1 cellular context compared by ENCODE assay signal in the genomic region with DNA sequence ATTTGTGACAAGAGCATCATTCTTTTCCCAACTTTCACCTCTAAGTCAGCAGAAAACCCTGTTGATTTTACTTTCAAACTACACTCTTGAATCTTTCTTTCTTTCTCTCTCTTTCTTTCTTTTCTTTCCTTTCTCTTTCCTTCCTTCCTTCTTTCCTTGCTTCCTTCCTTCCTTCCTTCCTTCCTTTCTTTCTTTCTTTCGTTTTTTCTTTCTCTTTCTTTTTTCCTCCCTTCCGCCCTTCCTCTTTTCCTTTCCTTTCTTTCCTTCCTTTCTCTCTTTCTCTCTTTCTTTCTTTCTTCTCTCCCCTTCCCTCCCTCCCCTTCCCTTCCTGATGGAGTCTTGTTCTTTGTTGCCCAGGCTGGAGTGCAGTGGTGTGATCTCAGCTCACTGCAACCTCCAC.
TF ChIP-seq lines count a peak whose summit lies in the region.

No MANE protein-coding gene starts in this region.

TF ChIP-seq in HepG2, 621 proteins besides CTCF, POLR2A, EP300 and RAD21 (continued from another document):
- TF ChIP-seq, protein P1, sequence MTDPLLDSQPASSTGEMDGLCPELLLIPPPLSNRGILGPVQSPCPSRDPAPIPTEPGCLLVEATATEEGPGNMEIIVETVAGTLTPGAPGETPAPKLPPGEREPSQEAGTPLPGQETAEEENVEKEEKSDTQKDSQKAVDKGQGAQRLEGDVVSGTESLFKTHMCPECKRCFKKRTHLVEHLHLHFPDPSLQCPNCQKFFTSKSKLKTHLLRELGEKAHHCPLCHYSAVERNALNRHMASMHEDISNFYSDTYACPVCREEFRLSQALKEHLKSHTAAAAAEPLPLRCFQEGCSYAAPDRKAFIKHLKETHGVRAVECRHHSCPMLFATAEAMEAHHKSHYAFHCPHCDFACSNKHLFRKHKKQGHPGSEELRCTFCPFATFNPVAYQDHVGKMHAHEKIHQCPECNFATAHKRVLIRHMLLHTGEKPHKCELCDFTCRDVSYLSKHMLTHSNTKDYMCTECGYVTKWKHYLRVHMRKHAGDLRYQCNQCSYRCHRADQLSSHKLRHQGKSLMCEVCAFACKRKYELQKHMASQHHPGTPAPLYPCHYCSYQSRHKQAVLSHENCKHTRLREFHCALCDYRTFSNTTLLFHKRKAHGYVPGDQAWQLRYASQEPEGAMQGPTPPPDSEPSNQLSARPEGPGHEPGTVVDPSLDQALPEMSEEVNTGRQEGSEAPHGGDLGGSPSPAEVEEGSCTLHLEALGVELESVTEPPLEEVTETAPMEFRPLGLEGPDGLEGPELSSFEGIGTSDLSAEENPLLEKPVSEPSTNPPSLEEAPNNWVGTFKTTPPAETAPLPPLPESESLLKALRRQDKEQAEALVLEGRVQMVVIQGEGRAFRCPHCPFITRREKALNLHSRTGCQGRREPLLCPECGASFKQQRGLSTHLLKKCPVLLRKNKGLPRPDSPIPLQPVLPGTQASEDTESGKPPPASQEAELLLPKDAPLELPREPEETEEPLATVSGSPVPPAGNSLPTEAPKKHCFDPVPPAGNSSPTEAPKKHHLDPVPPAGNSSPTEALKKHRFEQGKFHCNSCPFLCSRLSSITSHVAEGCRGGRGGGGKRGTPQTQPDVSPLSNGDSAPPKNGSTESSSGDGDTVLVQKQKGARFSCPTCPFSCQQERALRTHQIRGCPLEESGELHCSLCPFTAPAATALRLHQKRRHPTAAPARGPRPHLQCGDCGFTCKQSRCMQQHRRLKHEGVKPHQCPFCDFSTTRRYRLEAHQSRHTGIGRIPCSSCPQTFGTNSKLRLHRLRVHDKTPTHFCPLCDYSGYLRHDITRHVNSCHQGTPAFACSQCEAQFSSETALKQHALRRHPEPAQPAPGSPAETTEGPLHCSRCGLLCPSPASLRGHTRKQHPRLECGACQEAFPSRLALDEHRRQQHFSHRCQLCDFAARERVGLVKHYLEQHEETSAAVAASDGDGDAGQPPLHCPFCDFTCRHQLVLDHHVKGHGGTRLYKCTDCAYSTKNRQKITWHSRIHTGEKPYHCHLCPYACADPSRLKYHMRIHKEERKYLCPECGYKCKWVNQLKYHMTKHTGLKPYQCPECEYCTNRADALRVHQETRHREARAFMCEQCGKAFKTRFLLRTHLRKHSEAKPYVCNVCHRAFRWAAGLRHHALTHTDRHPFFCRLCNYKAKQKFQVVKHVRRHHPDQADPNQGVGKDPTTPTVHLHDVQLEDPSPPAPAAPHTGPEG (CRISPR knock-in tag; IDR thresholded peaks at IDR 0.05) = no peak
- TF ChIP-seq NONO (IDR thresholded peaks at IDR 0.05) (0 out of 2 replicates have a peak, but pooled peaks have one; percentile 54), NONO (CRISPR knock-in tag; conservative IDR thresholded peaks at IDR 0.05) (no peak), STAG1 (CRISPR knock-in tag; IDR thresholded peaks at IDR 0.05) (no peak), MED1 (CRISPR knock-in tag; IDR thresholded peaks at IDR 0.05) (no peak), ZBTB40 (IDR thresholded peaks at IDR 0.05) (peak; percentile 1; the same call in 1 of the 2 replicates), ZBTB40 (CRISPR knock-in tag; IDR thresholded peaks at IDR 0.05) (no peak)
